1 cellular context compared by ENCODE assay signal in the genomic region with DNA sequence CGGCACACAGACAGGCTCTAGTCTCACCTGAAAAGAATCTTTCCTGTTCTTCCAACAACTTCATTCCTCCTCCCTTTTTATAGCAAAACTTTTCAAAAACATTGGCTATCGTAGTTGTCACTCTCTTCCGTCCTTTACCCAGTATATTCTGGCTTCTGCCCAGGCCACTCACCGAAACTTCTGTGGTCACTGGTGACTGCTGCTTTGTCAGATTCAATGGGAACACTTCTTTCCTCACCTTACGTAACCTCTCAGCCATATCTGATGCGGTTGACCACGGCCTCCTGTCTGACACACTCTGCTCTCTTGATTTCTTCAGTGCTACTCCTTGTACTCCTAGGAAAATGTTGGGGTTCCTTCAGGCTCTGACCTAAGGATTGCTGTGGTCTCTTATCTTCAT.
TF ChIP-seq lines count a peak whose summit lies in the region.

No MANE protein-coding gene starts in this region.

TF ChIP-seq in GM12891, 5 proteins besides CTCF, POLR2A, EP300 and RAD21:
- no peak for TF ChIP-seq POLR2AphosphoS5 (IDR thresholded peaks at IDR 0.05; ENCODE audit: low read depth, low read length)
- no peak for TF ChIP-seq PAX5 (IDR thresholded peaks at IDR 0.05; ENCODE audit: insufficient read depth, low read length, severe bottlenecking)
- TF ChIP-seq POU2F2 (IDR thresholded peaks at IDR 0.05; ENCODE audit: low read depth, low read length): no peak
- TF ChIP-seq SPI1 (IDR thresholded peaks at IDR 0.05; ENCODE audit: low read depth, low read length): no peak
- TF ChIP-seq TAF1 (IDR thresholded peaks at IDR 0.05; ENCODE audit: low read depth, low read length): no peak
